Comparison of ENCODE assay signal across 18 cellular contexts in genomic region chr17:58956997-58957724, GRCh38.
DNase-seq lines count a peak whose midpoint lies in the region; ATAC-seq, FAIRE-seq and TF ChIP-seq lines count a peak whose summit lies in the region.
"Had no signal": no experiment of that assay in that cellular context is flagged by ENCODE, and none has a peak within 500 bp of the region (broad histone marks: within the 10 kb centered on the region; RNA-seq: fewer than 3 reads in every experiment).

No MANE protein-coding gene starts in this region.

- H3K36me3 ChIP-seq in OCI-LY7 (ENCODE audit: insufficient read depth, low read length): no peaks in the 10 kb centered on the region
- H3K36me3 ChIP-seq: left lung, SJCRH30, uterus had no signal

- no peaks in the 10 kb centered on the region for H3K4me1 Mint-ChIP-seq in activated T-cell treated with anti-CD3 and anti-CD28 coated beads, Interleukin-2, amount 50 U/mL, for 24 hours (ENCODE audit: low read depth)

- intact Hi-C loops in OCI-LY7 (cut with micrococcal nuclease; ENCODE audit: unreplicated experiment): no loop called here

- BruUV-seq in OCI-LY7 (replicated peaks; lab: Mats Ljungman, UMichigan): no TSS peak

- no peaks in the 10 kb centered on the region for H4K20me1 ChIP-seq in OCI-LY7 (ENCODE audit: insufficient read depth, low read length)

- no peak for DNase-seq in H54 (ENCODE audit: insufficient read length, low spot score)
- DNase-seq in RPMI7951 (ENCODE audit: low read depth): peak; percentile 5
- no peak for DNase-seq in epithelial cell of prostate (ENCODE audit: low read depth, low spot score)
- peak; percentile 4 for DNase-seq in pulmonary artery endothelial cell (ENCODE audit: low read depth, low spot score)
- no peak for DNase-seq in activated CD8-positive, alpha-beta memory T cell treated with anti-CD3 and anti-CD28 coated beads for 24 hours
- DNase-seq in OCI-LY7 (ENCODE audit: low spot score): no peak
- DNase-seq in activated T-cell treated with anti-CD3 and anti-CD28 coated beads, Interleukin-2, amount 50 U/mL, for 24 hours: no peak
- DNase-seq: activated CD8-positive, alpha-beta T cell treated with anti-CD3 and anti-CD28 coated beads for 36 hours; activated gamma-delta T cell; body of pancreas; endodermal cell; GF-D8; left lung; SJCRH30; stimulated activated CD4-positive, alpha-beta T cell treated with anti-CD3 and anti-CD28 coated beads, Interleukin-4, amount 100 ng/mL, for 24 hours; uterus had no signal

- no peak overlapping the region for H3K27ac Mint-ChIP-seq in activated T-cell treated with anti-CD3 and anti-CD28 coated beads, Interleukin-2, amount 50 U/mL, for 24 hours
- H3K27ac Mint-ChIP-seq: activated CD8-positive, alpha-beta T cell treated with anti-CD3 and anti-CD28 coated beads for 36 hours; endodermal cell had no signal

- H3K27ac ChIP-seq in epithelial cell of prostate (peak overlapping the region; percentile 31), OCI-LY7 (ENCODE audit: low read depth, low read length, poor library complexity, severe bottlenecking) (no peak overlapping the region)
- H3K27ac ChIP-seq: body of pancreas, left lung, SJCRH30, uterus had no signal

- CTCF ChIA-PET in OCI-LY7 (lab: Charles Lee; ENCODE audit: unreplicated experiment): no interaction called here

- H3K27me3 Mint-ChIP-seq in activated T-cell treated with anti-CD3 and anti-CD28 coated beads, Interleukin-2, amount 50 U/mL, for 24 hours: no peaks in the 10 kb centered on the region

- H2AFZ ChIP-seq in OCI-LY7 (ENCODE audit: low read length): no peak overlapping the region

- H3K36me3 Mint-ChIP-seq in activated T-cell treated with anti-CD3 and anti-CD28 coated beads, Interleukin-2, amount 50 U/mL, for 24 hours (ENCODE audit: low read depth): no peaks in the 10 kb centered on the region

- no peak for ATAC-seq in GM18517 (IDR thresholded peaks at IDR 0.05; ENCODE audit: unreplicated experiment)
- ATAC-seq: activated CD8-positive, alpha-beta T cell treated with anti-CD3 and anti-CD28 coated beads for 36 hours; body of pancreas; left lung had no signal

- no peak for TF ChIP-seq POLR2A in H54 (IDR thresholded peaks at IDR 0.05; ENCODE audit: low read depth, low read length)

- peaks cover under 1% of the 10 kb centered on the region for H3K9me3 Mint-ChIP-seq in activated T-cell treated with anti-CD3 and anti-CD28 coated beads, Interleukin-2, amount 50 U/mL, for 24 hours

- no peaks in the 10 kb centered on the region for H3K4me1 ChIP-seq in OCI-LY7 (ENCODE audit: insufficient read depth, low read length, poor library complexity, severe bottlenecking)
- H3K4me1 ChIP-seq: left lung, SJCRH30, uterus had no signal

- no peak for TF ChIP-seq CTCF in OCI-LY7 (conservative IDR thresholded peaks at IDR 0.05; ENCODE audit: low read length)

- H3K9me2 ChIP-seq in OCI-LY7 (ENCODE audit: insufficient read depth, low read length): no peaks in the 10 kb centered on the region

- H3K9me3 ChIP-seq in OCI-LY7 (ENCODE audit: low read length): no peaks in the 10 kb centered on the region
- H3K9me3 ChIP-seq: body of pancreas, left lung, SJCRH30 had no signal

- no peak overlapping the region for H3K4me2 ChIP-seq in OCI-LY7 (ENCODE audit: low read length)

- no peak overlapping the region for H3K4me3 Mint-ChIP-seq in activated T-cell treated with anti-CD3 and anti-CD28 coated beads, Interleukin-2, amount 50 U/mL, for 24 hours
- H3K4me3 Mint-ChIP-seq: activated CD8-positive, alpha-beta T cell treated with anti-CD3 and anti-CD28 coated beads for 36 hours; endodermal cell had no signal

- FAIRE-seq in H54 (lab: Jason Lieb, UNC): peak; percentile 60
- FAIRE-seq: H1 had no signal

- H3K4me3 ChIP-seq in OCI-LY7 (ENCODE audit: low read depth, low read length, poor library complexity, severe bottlenecking): no peak overlapping the region
- H3K4me3 ChIP-seq: body of pancreas, left lung, SJCRH30, uterus had no signal

- no peaks in the 10 kb centered on the region for H3K79me2 ChIP-seq in OCI-LY7 (ENCODE audit: insufficient read depth, low read depth, low read length)

- POLR2A ChIA-PET in OCI-LY7 (lab: Charles Lee): no interaction called here

Comparison
In these comparisons a context has a peak if more than half of its experiments do, and no peak if none do; other contexts are left out.
1. DNase-seq: peak in RPMI7951 (single experiment) and pulmonary artery endothelial cell (single experiment); none in H54 (single experiment), epithelial cell of prostate (single experiment), activated CD8-positive, alpha-beta memory T cell treated with anti-CD3 and anti-CD28 coated beads for 24 hours (single experiment), OCI-LY7 (single experiment) and activated T-cell treated with anti-CD3 and anti-CD28 coated beads, Interleukin-2, amount 50 U/mL, for 24 hours (single experiment).